1 cellular context compared by ENCODE assay signal in the genomic region with DNA sequence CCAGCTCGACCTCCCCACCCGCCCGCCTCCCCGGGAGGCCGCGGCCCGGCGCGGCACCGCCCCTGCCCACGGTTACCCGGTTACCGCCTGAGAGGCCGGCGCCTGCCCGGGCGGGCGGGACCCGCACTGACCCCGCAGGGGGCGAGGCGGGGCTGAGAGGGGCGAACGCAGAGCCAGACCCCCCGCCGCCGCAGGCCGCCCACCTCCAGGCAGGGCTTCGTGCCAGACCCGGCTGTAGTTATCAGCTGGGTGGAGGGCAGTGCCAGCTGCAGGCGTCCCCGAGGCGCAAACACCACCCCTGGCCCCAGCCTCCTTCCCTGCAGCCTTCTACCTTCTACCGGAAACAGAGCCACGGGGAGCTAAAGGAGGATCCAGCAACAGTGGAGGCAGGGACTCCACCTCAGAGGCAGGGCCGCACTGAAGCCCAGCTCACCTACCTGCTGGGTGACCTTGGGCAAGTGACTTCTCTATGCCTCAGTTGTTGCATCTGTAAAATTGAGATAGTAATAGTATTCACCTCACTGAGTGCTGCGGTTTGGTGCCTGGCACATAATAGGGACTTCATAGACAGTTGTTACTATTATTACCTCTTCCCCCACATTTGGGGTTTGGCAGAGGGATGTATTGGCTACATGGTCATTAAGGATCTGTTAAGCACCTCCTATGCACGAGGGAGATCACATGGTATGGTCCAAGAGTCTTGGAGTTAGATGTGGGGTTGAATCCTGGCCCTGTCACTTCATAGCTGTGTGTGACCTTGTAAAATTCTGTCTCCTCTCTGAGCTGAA.
TF ChIP-seq lines count a peak whose summit lies in the region.

No MANE protein-coding gene starts in this region.

TF ChIP-seq in H1, 55 proteins besides CTCF, POLR2A, EP300 and RAD21 (continued from another document):
- TF ChIP-seq EGR1 (IDR thresholded peaks at IDR 0.05; ENCODE audit: borderline replicate concordance, low read depth, low read length) = no peak
- TF ChIP-seq KDM4A (IDR thresholded peaks at IDR 0.05; ENCODE audit: low read depth, low read length, severe bottlenecking) = no peak
- TF ChIP-seq NANOG (IDR thresholded peaks at IDR 0.05; ENCODE audit: insufficient read depth, low read depth, low read length, poor library complexity, severe bottlenecking) = no peak
TF ChIP-seq in H1: peak in this region for 1.
